Comparison of ENCODE assay signal across 8 cellular contexts in the genomic region with DNA sequence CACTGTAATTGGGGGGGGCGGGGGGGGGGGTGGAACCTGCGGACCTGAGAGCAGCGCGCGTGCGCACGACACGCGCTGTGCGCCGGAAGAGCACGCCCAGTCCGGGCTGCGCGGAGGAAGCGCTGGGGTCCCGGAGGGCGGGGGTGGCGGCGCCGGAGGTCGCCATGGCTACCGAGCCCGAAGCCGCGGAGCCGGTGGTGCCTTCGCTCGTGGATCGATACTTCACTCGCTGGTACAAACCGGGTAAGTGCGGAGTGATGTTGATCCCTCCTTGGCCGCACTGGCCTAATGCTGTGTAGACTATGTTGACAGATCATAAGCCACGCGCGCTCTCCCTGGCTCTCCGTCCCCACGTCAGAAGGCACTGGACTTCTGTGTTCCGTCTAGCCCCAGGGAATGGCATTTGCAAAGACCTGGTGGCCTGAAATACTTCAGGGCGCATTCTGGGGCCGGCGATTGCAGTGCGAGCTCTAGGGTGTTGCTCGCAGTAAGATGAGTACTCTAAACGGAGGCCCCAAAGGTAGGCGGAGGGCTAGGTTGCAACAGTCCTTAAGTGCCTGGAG. TPM values are rescaled to one million over a fixed set of nuclear protein-coding genes. Genes with fewer than 3 reads are reported as not detected.
DNase-seq lines count a peak whose midpoint lies in the region; ATAC-seq and TF ChIP-seq lines count a peak whose summit lies in the region.

A gene with protein sequence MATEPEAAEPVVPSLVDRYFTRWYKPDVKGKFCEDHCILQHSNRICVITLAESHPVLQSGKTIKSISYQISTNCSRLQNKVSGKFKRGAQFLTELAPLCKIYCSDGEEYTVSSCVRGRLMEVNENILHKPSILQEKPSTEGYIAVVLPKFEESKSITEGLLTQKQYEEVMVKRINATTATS (plus strand): TSS at position 78 of the 563 bp plus-strand sequence. CDS start 87 bp downstream, at position 165.

- peak within 1 kb of the TSS; percentile 98 for H3K4me3 Mint-ChIP-seq in activated T-cell treated with anti-CD3 and anti-CD28 coated beads, Interleukin-2, amount 50 U/mL, for 4 hours

- peak; percentile 70 for DNase-seq in Caki2 (ENCODE audit: low read depth)
- DNase-seq in HUDEP-2 (lab: John Stamatoyannopoulos, UW; ENCODE audit: unreplicated experiment in 76 of 76) = peak in 62 of 76 experiments; percentile 11 to 80 (median 64)
- DNase-seq in activated T-cell treated with anti-CD3 and anti-CD28 coated beads, Interleukin-2, amount 50 U/mL, for 4 hours = peak; percentile 70
- peak; percentile 93 for DNase-seq in esophagus muscularis mucosa (ENCODE audit: extremely low spot score)
- peak; percentile 40 for DNase-seq in stimulated activated CD8-positive, alpha-beta memory T cell treated with anti-CD3 and anti-CD28 coated beads, Interleukin-7, amount 100 ng/mL, for 24 hours (ENCODE audit: low read depth)

- H3K4me1 ChIP-seq in OCI-LY3 (ENCODE audit: low read length) = peaks cover 13% of the 10 kb centered on the region
- H3K4me1 ChIP-seq in esophagus muscularis mucosa = peaks cover 21 to 34% (median 26%) of the 10 kb centered on the region in 4 donors
- H3K4me1 ChIP-seq in muscle layer of duodenum (ENCODE audit: control insufficient read depth in 1 of 2, insufficient read depth in 2 of 2, low read length in 2 of 2) = peaks cover 14% of the 10 kb centered on the region in 2 donors

- peak within 1 kb of the TSS; percentile 95 for H3K4me2 ChIP-seq in OCI-LY3 (ENCODE audit: low read length)

- TF ChIP-seq POLR2A in esophagus muscularis mucosa (IDR thresholded peaks at IDR 0.05; ENCODE audit: low read depth) = no peak

- no peaks in the 10 kb centered on the region for H3K27me3 Mint-ChIP-seq in activated T-cell treated with anti-CD3 and anti-CD28 coated beads, Interleukin-2, amount 50 U/mL, for 4 hours (ENCODE audit: low read depth)

- no peak for TF ChIP-seq CTCF in OCI-LY3 (IDR thresholded peaks at IDR 0.05; ENCODE audit: low read depth, low read length)
- no peak for TF ChIP-seq CTCF in esophagus muscularis mucosa (IDR thresholded peaks at IDR 0.05)

- in situ Hi-C loops in Caki2 (cut with HindIII; ENCODE audit: low pct_unique_long_range_greater_than_20kb, low sequenced_read_pairs) = no loop called here

- peaks cover 32% of the 10 kb centered on the region for H3K4me1 Mint-ChIP-seq in activated T-cell treated with anti-CD3 and anti-CD28 coated beads, Interleukin-2, amount 50 U/mL, for 4 hours (ENCODE audit: low read depth)

- H4K20me1 ChIP-seq in OCI-LY3 (ENCODE audit: insufficient read depth, low read length) = no peaks in the 10 kb centered on the region

- H3K36me3 ChIP-seq in OCI-LY3 (replicated peaks; ENCODE audit: low read depth, low read length) = peaks cover 6% of the 10 kb centered on the region
- H3K36me3 ChIP-seq in esophagus muscularis mucosa = peaks cover 3 to 30% (median 9%) of the 10 kb centered on the region in 4 donors
- peaks cover 16 to 23% of the 10 kb centered on the region in 2 donors for H3K36me3 ChIP-seq in muscle layer of duodenum (ENCODE audit: control insufficient read depth in 1 of 2, insufficient read depth in 2 of 2, low read length in 2 of 2)

- peak; percentile 84 for ATAC-seq in GM21381 (IDR thresholded peaks at IDR 0.05; ENCODE audit: unreplicated experiment)
- peak; percentile 86 to 88 for ATAC-seq in activated T-cell treated with anti-CD3 and anti-CD28 coated beads, Interleukin-2, amount 50 U/mL, for 4 hours

- H3K4me3 ChIP-seq in OCI-LY3 (ENCODE audit: low read length) = peak within 1 kb of the TSS; percentile 99
- peak within 1 kb of the TSS; percentile 72 to 92 (median 80) for H3K4me3 ChIP-seq in esophagus muscularis mucosa
- H3K4me3 ChIP-seq in muscle layer of duodenum (ENCODE audit: low read depth in 1 of 2, low read length in 2 of 2) = peak within 1 kb of the TSS; percentile 85 to 90

- H2AFZ ChIP-seq in OCI-LY3 (ENCODE audit: low read depth, low read length) = peak within 1 kb of the TSS; percentile 99

- H3K36me3 Mint-ChIP-seq in activated T-cell treated with anti-CD3 and anti-CD28 coated beads, Interleukin-2, amount 50 U/mL, for 4 hours (ENCODE audit: insufficient read depth) = peaks cover 10% of the 10 kb centered on the region

- H3K27me3 ChIP-seq in OCI-LY3 (ENCODE audit: low read depth, low read length) (no peaks in the 10 kb centered on the region), esophagus muscularis mucosa (no peaks in the 10 kb centered on the region), muscle layer of duodenum (ENCODE audit: low read depth, low read length) (no peaks in the 10 kb centered on the region)

- under 1% methylated on average over 29 of the region's 47 CpGs for WGBS in esophagus muscularis mucosa

- intact Hi-C loops in esophagus muscularis mucosa (cut with DNase I) = loop anchor here (5.0 kb wide), 1 partner anchor 78 kb away; a partner anchor contains a TSS

- TF ChIP-seq EP300 in esophagus muscularis mucosa (IDR thresholded peaks at IDR 0.05) = no peak

- H3K27ac ChIP-seq in OCI-LY3 (ENCODE audit: low read length) = peak within 1 kb of the TSS; percentile 39
- peak within 1 kb of the TSS; percentile 89 to 94 (median 90) for H3K27ac ChIP-seq in esophagus muscularis mucosa (replicated peaks in 1 of 4)
- H3K27ac ChIP-seq in muscle layer of duodenum (ENCODE audit: low read length) = peak within 1 kb of the TSS; percentile 90

- peak within 1 kb of the TSS; percentile 83 for H3K9ac ChIP-seq in OCI-LY3 (ENCODE audit: low read length)

- H3K9me3 ChIP-seq in OCI-LY3 (ENCODE audit: insufficient read depth, low read length) (no peaks in the 10 kb centered on the region), esophagus muscularis mucosa (no peaks in the 10 kb centered on the region), muscle layer of duodenum (ENCODE audit: control insufficient read depth in 1 of 2, low read length in 2 of 2) (no peaks in the 10 kb centered on the region)

- H3K79me2 ChIP-seq in OCI-LY3 (ENCODE audit: low read length) = peaks cover 26% of the 10 kb centered on the region

- H3K9me3 Mint-ChIP-seq in activated T-cell treated with anti-CD3 and anti-CD28 coated beads, Interleukin-2, amount 50 U/mL, for 4 hours = no peaks in the 10 kb centered on the region

RNA-seq across cellular contexts. Expression of the gene that starts here (rescaled TPM):
- 11.7 and 14.2 TPM in 2 replicates for total RNA-seq in Caki2 (2014; rRNA removed; shearing (Covaris generic); ENCODE audit: low replicate concordance)
- total RNA-seq in activated T-cell treated with anti-CD3 and anti-CD28 coated beads, Interleukin-2, amount 50 U/mL, for 4 hours = 10 to 100 TPM; 14.9 to 17.1 (median 16.6) TPM
- 10 to 100 TPM in 1 of 4 donors, 1 to 10 TPM in 3; 6.3 to 11.2 (median 9.4) TPM for total RNA-seq in esophagus muscularis mucosa

Comparison
In these comparisons a context has a peak if more than half of its experiments do, and no peak if none do; other contexts are left out.
1. Peak in every context shown above with its lines: DNase-seq, ATAC-seq, H3K4me3 ChIP-seq and H3K27ac ChIP-seq.
2. DNase-seq: peak in every context shown above with its lines; median percentile 93 in esophagus muscularis mucosa; 70 in Caki2; 70 in activated T-cell treated with anti-CD3 and anti-CD28 coated beads, Interleukin-2, amount 50 U/mL, for 4 hours; 64 in HUDEP-2; 40 in stimulated activated CD8-positive, alpha-beta memory T cell treated with anti-CD3 and anti-CD28 coated beads, Interleukin-7, amount 100 ng/mL, for 24 hours.
3. H3K27ac ChIP-seq: peak in every context shown above with its lines; median percentile 90 in esophagus muscularis mucosa; 90 in muscle layer of duodenum; 39 in OCI-LY3.